17 cellular contexts compared by ENCODE assay signal in genomic region chr15:78182336-78182700, GRCh38. TPM values are rescaled to one million over a fixed set of nuclear protein-coding genes. Genes with fewer than 3 reads are reported as not detected.
A peak's percentile ranks its signal among the peaks of the same experiment; 100 is the strongest.
DNase-seq lines count a peak whose midpoint lies in the region; TF ChIP-seq lines count a peak whose summit lies in the region.
"Had no signal": no experiment of that assay in that cellular context is flagged by ENCODE, and none has a peak within 500 bp of the region (broad histone marks: within the 10 kb centered on the region; RNA-seq: fewer than 3 reads in every experiment).

No MANE protein-coding gene starts in this region.

- TF ChIP-seq POLR2A in lower leg skin (IDR thresholded peaks at IDR 0.05), result no peak
- no peak for TF ChIP-seq POLR2A in ovary (IDR thresholded peaks at IDR 0.05)

- POLR2A ChIA-PET in HEK293 (lab: Yijun Ruan, JAX), result no interaction called here

- H3K4me1 ChIP-seq in HEK293 (ENCODE audit: control insufficient read depth, insufficient read depth, low read length), result no peaks in the 10 kb centered on the region
- no peaks in the 10 kb centered on the region for H3K4me1 ChIP-seq in ovary (ENCODE audit: insufficient read depth)
- H3K4me1 ChIP-seq: Caco-2 had no signal

- H3K36me3 ChIP-seq in H7 (replicated peaks; ENCODE audit: control insufficient read depth, insufficient read depth, low read length) (no peaks in the 10 kb centered on the region), HEK293 (ENCODE audit: control insufficient read depth in 2 of 2, insufficient read depth in 1 of 2, low read length in 2 of 2) (no peaks in the 10 kb centered on the region), ovary (no peaks in the 10 kb centered on the region)

- CTCF ChIA-PET in HEK293 (lab: Yijun Ruan, JAX), result interaction anchor here (0.7 to 3.0 kb wide), 3 partner anchors 13 to 66 kb away, joined by 3 to 17 read pairs (median 4); no protein-coding TSS in a partner anchor

- intact Hi-C loops in lower leg skin (cut with DNase I; ENCODE audit: low total_unique reads), result no loop called here
- intact Hi-C loops in posterior vena cava (cut with DNase I), result no loop called here
- intact Hi-C loops in ovary (cut with DNase I), result no loop called here

- TF ChIP-seq EP300 in ovary (IDR thresholded peaks at IDR 0.05), result no peak

- H3K4me3 ChIP-seq in H7 (ENCODE audit: insufficient read depth, low read depth, low read length) (no peak overlapping the region), HEK293 (ENCODE audit: low read depth, low read length) (no peak overlapping the region), lower leg skin (ENCODE audit: low read depth, poor library complexity, severe bottlenecking) (no peak overlapping the region), ovary (no peak overlapping the region)
- H3K4me3 ChIP-seq: GM23338 had no signal

- H3K27ac ChIP-seq in HEK293 (ENCODE audit: extremely low read depth, low read depth, low read length) (no peak overlapping the region), ovary (no peak overlapping the region)
- H3K27ac ChIP-seq: C4-2B had no signal

- 88 to 93% methylated on average over 5 of the region's 5 CpGs for WGBS in lower leg skin, 2 donors
- WGBS in ovary, 3 donors, result 86 to 98% (median 91%) methylated on average over 2 to 5 of the region's 5 CpGs

- H3K9me3 ChIP-seq in HEK293 (ENCODE audit: control insufficient read depth, insufficient read depth, low read depth, low read length) (no peaks in the 10 kb centered on the region), ovary (no peaks in the 10 kb centered on the region)
- H3K9me3 ChIP-seq: Caco-2 had no signal

- DNase-seq in H7 (peak; percentile 18), lower leg skin (ENCODE audit: low spot score in 2 of 2) (peak; percentile 6 to 71), posterior vena cava (ENCODE audit: low spot score) (peak; percentile 47), NCI-H2029 (lab: John Stamatoyannopoulos, UW) (no peak), ovary (no peak), NCI-H446 treated with DMSO at 0.1 percent for 48 hours (lab: John Stamatoyannopoulos, UW) (no peak)
- DNase-seq: ACHN; Caco-2; CD4-positive, alpha-beta T cell; DMS153; DMS79; GDM1; IMR-90 had no signal

- TF ChIP-seq CTCF in HEK293 (tag by site-specific recombination; IDR thresholded peaks at IDR 0.05) (no peak), lower leg skin (IDR thresholded peaks at IDR 0.05) (no peak), ovary (IDR thresholded peaks at IDR 0.05) (no peak)

- H3K27me3 ChIP-seq in H7 (ENCODE audit: control insufficient read depth, insufficient read depth, low read length) (no peaks in the 10 kb centered on the region), ovary (no peaks in the 10 kb centered on the region)

TF ChIP-seq in HEK293, 187 proteins besides CTCF, POLR2A, EP300 and RAD21:
- TF ChIP-seq ZNF629 (tag by site-specific recombination; IDR thresholded peaks at IDR 0.05) (no peak), ZNF23 (tag by site-specific recombination; IDR thresholded peaks at IDR 0.05; ENCODE audit: borderline replicate concordance) (no peak), ZNF48 (tag by site-specific recombination; IDR thresholded peaks at IDR 0.05) (no peak), ZSCAN5A (tag by site-specific recombination; IDR thresholded peaks at IDR 0.05) (no peak), GLIS2 (tag by site-specific recombination; IDR thresholded peaks at IDR 0.05) (0 out of 2 replicates have a peak, but pooled peaks have one; percentile 1)

RNA-seq across cellular contexts. Expression of gene IDH3A, which starts 33.2 kb away (rescaled TPM):
- 27.4 and 30.4 TPM in 2 replicates for total RNA-seq in H7 (2014; rRNA removed; shearing (Covaris generic))
- 10 to 100 TPM; 51.0 to 77.2 (median 60.8) TPM for total RNA-seq in lower leg skin
- total RNA-seq in posterior vena cava, result 10 to 100 TPM; 84.2 to 90.6 TPM
- total RNA-seq in ovary, result 10 to 100 TPM; 26.8 to 82.4 (median 63.8) TPM
- 10 to 100 TPM; 19.4 to 58.6 TPM for polyA plus RNA-seq in ovary

RNA-seq across cellular contexts. Expression of gene CIB2, which starts 51.1 kb away (rescaled TPM):
- 56.7 and 64.5 TPM in 2 replicates for total RNA-seq in H7 (2014; rRNA removed; shearing (Covaris generic))
- total RNA-seq in lower leg skin (10 to 100 TPM in 2 of 4 donors, 1 to 10 TPM in 2; 6.6 to 16.2 (median 10.9) TPM), posterior vena cava (1 to 10 TPM; 5.1 to 6.7 TPM), ovary (10 to 100 TPM in 3 of 7 donors, 1 to 10 TPM in 4; 1.7 to 12.4 (median 9.6) TPM)
- 1 to 10 TPM; 5.3 to 8.2 TPM for polyA plus RNA-seq in ovary

RNA-seq across cellular contexts. Expression of gene ACSBG1, which starts 52.0 kb away (rescaled TPM):
- 2.7 and 3.9 TPM in 2 replicates for total RNA-seq in H7 (2014; rRNA removed; shearing (Covaris generic))
- total RNA-seq in lower leg skin, result 100 to 1,000 TPM in 1 of 4 donors, 10 to 100 TPM in 3; 75.9 to 131 (median 92.8) TPM
- total RNA-seq in posterior vena cava, result not detected
- 1 to 10 TPM in 1 of 7 donors, under 1 TPM in 4, not detected in 2; 0.15 to 2.2 (median 0.57) TPM for total RNA-seq in ovary
- polyA plus RNA-seq in ovary, result under 1 TPM; 0.30 to 0.45 TPM
- total RNA-seq: Caco-2, Daoy, IMR-90 had no signal

Comparison
In these comparisons a context has a peak if more than half of its experiments do, and no peak if none do; other contexts are left out.
1. DNase-seq: peak in H7 (single experiment), lower leg skin (2 of 2) and posterior vena cava (single experiment); none in NCI-H2029 (single experiment), ovary (0 of 5) and NCI-H446 treated with DMSO at 0.1 percent for 48 hours (single experiment).
2. RNA of gene ACSBG1, which starts 52.0 kb away (total RNA-seq): 75.9 to 131 TPM in lower leg skin; 2.7 to 3.9 TPM in H7, 0.15 to 2.2 TPM in ovary and not detected in posterior vena cava; every median in the first group is over 10 times any median in the second.